In the genomic region with DNA sequence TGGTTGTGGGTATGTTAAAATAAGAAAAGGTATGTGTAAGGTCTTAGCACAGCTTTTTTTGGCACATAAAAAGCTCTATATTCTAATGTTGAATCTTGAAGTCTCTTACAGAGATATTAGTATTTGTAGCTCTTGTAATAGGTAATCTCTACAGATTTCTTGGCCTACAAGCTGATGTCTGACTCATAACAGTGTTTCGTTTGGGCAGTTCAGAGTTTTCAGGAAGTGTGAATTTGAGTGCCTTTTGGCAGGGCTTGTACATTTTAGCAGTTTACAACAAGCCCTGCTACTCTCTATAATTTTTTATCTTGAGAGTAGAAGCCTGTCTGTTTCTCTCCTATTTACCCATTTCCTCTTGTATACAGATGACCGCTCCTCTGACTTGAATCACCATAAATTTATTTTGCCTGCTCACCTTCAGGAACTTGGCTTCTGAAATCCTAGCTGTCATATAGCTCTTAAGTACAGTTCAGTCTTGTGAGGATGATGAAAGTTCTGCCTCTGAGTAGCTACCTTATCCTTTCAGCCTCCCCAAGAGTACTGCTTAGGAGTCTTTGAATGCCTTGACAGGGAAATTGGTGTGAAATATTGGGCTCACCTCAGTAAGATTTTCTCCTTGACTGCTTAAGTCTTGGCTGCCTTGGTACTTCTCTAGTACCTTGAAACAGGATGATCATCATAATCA, we compare ENCODE assay signal across 10 cellular contexts.
DNase-seq lines count a peak whose midpoint lies in the region; ATAC-seq and TF ChIP-seq lines count a peak whose summit lies in the region.
"Had no signal": no experiment of that assay in that cellular context is flagged by ENCODE, and none has a peak within 500 bp of the region (broad histone marks: within the 10 kb centered on the region; RNA-seq: fewer than 3 reads in every experiment).

No MANE protein-coding gene starts in this region.

- H3K4me3 ChIP-seq in fibroblast of the aortic adventitia (ENCODE audit: low read depth, low read length), result no peak overlapping the region
- H3K4me3 ChIP-seq: BLaER1, skin epidermis had no signal

- TF ChIP-seq CTCF in fibroblast of the aortic adventitia (IDR thresholded peaks at IDR 0.05; ENCODE audit: insufficient read depth, low read length), result no peak
- no peak for TF ChIP-seq CTCF in endothelial cell (IDR thresholded peaks at IDR 0.05; ENCODE audit: unreplicated experiment)

- no peak overlapping the region for H3K4me3 Mint-ChIP-seq in endothelial cell (ENCODE audit: unreplicated experiment)

- no peaks in the 10 kb centered on the region for H3K4me1 Mint-ChIP-seq in endothelial cell (ENCODE audit: unreplicated experiment)

- H3K27me3 Mint-ChIP-seq in endothelial cell (ENCODE audit: unreplicated experiment), result no peaks in the 10 kb centered on the region

- H3K36me3 Mint-ChIP-seq in endothelial cell (ENCODE audit: low read depth, unreplicated experiment), result no peaks in the 10 kb centered on the region

- H3K9me3 Mint-ChIP-seq in endothelial cell (ENCODE audit: unreplicated experiment), result no peaks in the 10 kb centered on the region

- ATAC-seq in GM21423 (IDR thresholded peaks at IDR 0.05; ENCODE audit: unreplicated experiment), result peak; percentile 99
- ATAC-seq in HG03442 (IDR thresholded peaks at IDR 0.05; ENCODE audit: unreplicated experiment), result peak; percentile 98

- DNase-seq in Daoy (ENCODE audit: low read depth) (peak; percentile 15), fibroblast of the aortic adventitia (ENCODE audit: low read depth) (peak; percentile 12), NAMALWA (ENCODE audit: low spot score) (no peak), endothelial cell (ENCODE audit: low spot score) (no peak), NCI-H748 (lab: John Stamatoyannopoulos, UW; ENCODE audit: unreplicated experiment) (no peak), NOMO-1 treated with dmso at 0.1 percent for 144 hours (lab: John Stamatoyannopoulos, UW; ENCODE audit: unreplicated experiment) (no peak)

- H3K27ac Mint-ChIP-seq in endothelial cell (ENCODE audit: unreplicated experiment), result no peak overlapping the region

Comparison
In these comparisons a context has a peak if more than half of its experiments do, and no peak if none do; other contexts are left out.
1. DNase-seq: peak in Daoy (single experiment) and fibroblast of the aortic adventitia (single experiment); none in NAMALWA (single experiment), endothelial cell (single experiment), NCI-H748 (single experiment) and NOMO-1 treated with dmso at 0.1 percent for 144 hours (single experiment).